9 cellular contexts compared by ENCODE assay signal in genomic region chr1:67724928-67725560, GRCh38. TPM values are rescaled to one million over a fixed set of nuclear protein-coding genes. Genes with fewer than 3 reads are reported as not detected.
DNase-seq lines count a peak whose midpoint lies in the region; ATAC-seq and TF ChIP-seq lines count a peak whose summit lies in the region.
"Had no signal": no experiment of that assay in that cellular context is flagged by ENCODE, and none has a peak within 500 bp of the region (broad histone marks: within the 10 kb centered on the region; RNA-seq: fewer than 3 reads in every experiment).

No MANE protein-coding gene starts in this region.

- TF ChIP-seq CTCF in AG09319 (IDR thresholded peaks at IDR 0.05; ENCODE audit: low read depth, low read length) (no peak), cardiac fibroblast (IDR thresholded peaks at IDR 0.05; ENCODE audit: low read depth, low read length) (no peak), liver (IDR thresholded peaks at IDR 0.05; ENCODE audit: low read depth, low read length, missing input control) (no peak), GM13977 (IDR thresholded peaks at IDR 0.05; ENCODE audit: extremely low read depth, insufficient read depth, missing control alignments) (no peak)

- H3K27ac ChIP-seq in liver (ENCODE audit: low read depth in 1 of 2, low read length in 2 of 2) = no peak overlapping the region

- no peaks in the 10 kb centered on the region for H3K27me3 ChIP-seq in liver (ENCODE audit: control insufficient read depth in 4 of 4, insufficient read depth in 4 of 4, low read length in 3 of 4)

- ATAC-seq in HG03025 (IDR thresholded peaks at IDR 0.05; ENCODE audit: low FRiP score, unreplicated experiment) (no peak), GM18907 (IDR thresholded peaks at IDR 0.05; ENCODE audit: unreplicated experiment) (no peak)

- DNase-seq in AG09319 (ENCODE audit: extremely low read depth, low read depth) (peak; percentile 64), NCI-H2029 treated with DMSO at 0.1 percent for 48 hours (lab: John Stamatoyannopoulos, UW) (peak; percentile 68), cardiac fibroblast (ENCODE audit: low read depth in 2 of 2) (peak; percentile 90 to 95), GM13977 (ENCODE audit: low spot score) (no peak)
- DNase-seq in activated CD4-positive, alpha-beta T cell treated with anti-CD3 and anti-CD28 coated beads, Interleukin-2, amount 50 U/mL, for 1 hour = no peak
- DNase-seq: NCI-H1694 treated with DMSO at 0.1 percent for 48 hours had no signal

- peaks cover 0 to 2% (median 0%) of the 10 kb centered on the region in 4 donors for H3K4me1 ChIP-seq in liver (ENCODE audit: control insufficient read depth in 4 of 4, insufficient read depth in 4 of 4, low read length in 3 of 4)

- no peak overlapping the region for H3K9ac ChIP-seq in liver (ENCODE audit: low read depth in 1 of 2, low read length in 2 of 2)

- in situ Hi-C loops in GM13977 (cut with MboI; ENCODE audit: low pct_unique_long_range_greater_than_20kb, low sequenced_read_pairs, unreplicated experiment) = no loop called here

- 61% methylated on average over 3 of the region's 3 CpGs for WGBS in liver

- no peaks in the 10 kb centered on the region for H3K9me3 ChIP-seq in liver (ENCODE audit: control insufficient read depth in 4 of 4, low read length in 3 of 4)

- H3K4me3 ChIP-seq in cardiac fibroblast (replicated peaks in 1 of 2; ENCODE audit: low read depth in 2 of 2, low read length in 2 of 2) = no peak overlapping the region
- H3K4me3 ChIP-seq in liver (ENCODE audit: low read depth in 1 of 3, low read length in 3 of 3) = no peak overlapping the region

- no peaks in the 10 kb centered on the region for H3K36me3 ChIP-seq in liver (ENCODE audit: control insufficient read depth in 4 of 4, insufficient read depth in 3 of 4, low read depth in 1 of 4, low read length in 3 of 4)

- TF ChIP-seq RAD21 in liver (IDR thresholded peaks at IDR 0.05) = no peak

TF ChIP-seq in liver, 16 proteins besides CTCF, POLR2A, EP300 and RAD21:
- TF ChIP-seq HNF4A (conservative IDR thresholded peaks at IDR 0.05) (peak in 1 of 2 donors; percentile 35), EGR1 (IDR thresholded peaks at IDR 0.05; ENCODE audit: low read depth in 2 of 2) (no peak), SP1 (IDR thresholded peaks at IDR 0.05) (peak; percentile 23), GABPA (IDR thresholded peaks at IDR 0.05 in 1 of 2, conservative IDR thresholded peaks at IDR 0.05 in 1 of 2) (no peak), REST (IDR thresholded peaks at IDR 0.05) (no peak), FOXA1 (IDR thresholded peaks at IDR 0.05) (no peak), RXRA (IDR thresholded peaks at IDR 0.05) (no peak), YY1 (IDR thresholded peaks at IDR 0.05) (no peak), TAF1 (conservative IDR thresholded peaks at IDR 0.05) (no peak), HNF4G (IDR thresholded peaks at IDR 0.05) (no peak), ZBTB33 (IDR thresholded peaks at IDR 0.05) (no peak), MAX (IDR thresholded peaks at IDR 0.05) (no peak)
- TF ChIP-seq, protein P1, sequence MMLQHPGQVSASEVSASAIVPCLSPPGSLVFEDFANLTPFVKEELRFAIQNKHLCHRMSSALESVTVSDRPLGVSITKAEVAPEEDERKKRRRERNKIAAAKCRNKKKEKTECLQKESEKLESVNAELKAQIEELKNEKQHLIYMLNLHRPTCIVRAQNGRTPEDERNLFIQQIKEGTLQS (IDR thresholded peaks at IDR 0.05) = no peak
TF ChIP-seq in liver: peak in this region for 2.

RNA-seq across cellular contexts. Expression of gene GADD45A, which starts 40.0 kb away (rescaled TPM):
- total RNA-seq in liver = 10 to 100 TPM; 29.7 to 57.9 TPM
- polyA plus RNA-seq in liver = 10 to 100 TPM; 26.3 to 37.1 TPM

Comparison
In these comparisons a context has a peak if more than half of its experiments do, and no peak if none do; other contexts are left out.
1. DNase-seq: peak in AG09319 (single experiment), NCI-H2029 treated with DMSO at 0.1 percent for 48 hours (single experiment) and cardiac fibroblast (2 of 2); none in GM13977 (single experiment) and activated CD4-positive, alpha-beta T cell treated with anti-CD3 and anti-CD28 coated beads, Interleukin-2, amount 50 U/mL, for 1 hour (single experiment).